ENCODE assay signal across 1 cellular context in genomic region chr19:7214329-7215089, GRCh38.
TF ChIP-seq lines count a peak whose summit lies in the region.

No MANE protein-coding gene starts in this region.

TF ChIP-seq in HepG2, 621 proteins besides CTCF, POLR2A, EP300 and RAD21 (continued from another document and continues in another):
- no peak for TF ChIP-seq HIC2 (CRISPR knock-in tag; IDR thresholded peaks at IDR 0.05; ENCODE audit: low read depth)
- no peak for TF ChIP-seq BRD4 (CRISPR knock-in tag; IDR thresholded peaks at IDR 0.05)
- no peak for TF ChIP-seq MAZ (IDR thresholded peaks at IDR 0.05; ENCODE audit: borderline replicate concordance, low read depth, low read length)
- no peak for TF ChIP-seq MAZ (CRISPR knock-in tag; IDR thresholded peaks at IDR 0.05; ENCODE audit: low read depth)
- TF ChIP-seq ZNF275 (CRISPR knock-in tag; IDR thresholded peaks at IDR 0.05; ENCODE audit: borderline replicate concordance): no peak
- no peak for TF ChIP-seq PBX3 (CRISPR knock-in tag; IDR thresholded peaks at IDR 0.05; ENCODE audit: borderline replicate concordance)
- TF ChIP-seq TSC22D2 (CRISPR knock-in tag; IDR thresholded peaks at IDR 0.05; ENCODE audit: borderline replicate concordance): no peak
- no peak for TF ChIP-seq ZSCAN22 (CRISPR knock-in tag; IDR thresholded peaks at IDR 0.05)
- peak; percentile 54; the same call in 1 of the 2 replicates for TF ChIP-seq HMG20B (CRISPR knock-in tag; conservative IDR thresholded peaks at IDR 0.05)
- no peak for TF ChIP-seq IKZF1 (IDR thresholded peaks at IDR 0.05)
- TF ChIP-seq ZNF580 (CRISPR knock-in tag; IDR thresholded peaks at IDR 0.05; ENCODE audit: borderline replicate concordance, low read depth): peak; percentile 39; the same call in 1 of the 2 replicates
- TF ChIP-seq ZNF335 (CRISPR knock-in tag; IDR thresholded peaks at IDR 0.05): 0 out of 2 replicates have a peak, but pooled peaks have one; percentile 40
- TF ChIP-seq U2AF1 (optimal IDR thresholded peaks at IDR 0.05; ENCODE audit: low read depth, low read length): no peak
- peak; percentile 42 for TF ChIP-seq STAG1 (CRISPR knock-in tag; IDR thresholded peaks at IDR 0.05)
- peak; percentile 80 for TF ChIP-seq CEBPG (CRISPR knock-in tag; IDR thresholded peaks at IDR 0.05)
- no peak for TF ChIP-seq FOXK2 (IDR thresholded peaks at IDR 0.05)
- TF ChIP-seq KDM5A (IDR thresholded peaks at IDR 0.05; ENCODE audit: borderline replicate concordance, low read length): no peak
- peak; percentile 68; the same call in 1 of the 2 replicates for TF ChIP-seq GZF1 (CRISPR knock-in tag; IDR thresholded peaks at IDR 0.05)
- no peak for TF ChIP-seq BCL3 (CRISPR knock-in tag; IDR thresholded peaks at IDR 0.05)
- no peak for TF ChIP-seq STAT5B (CRISPR knock-in tag; IDR thresholded peaks at IDR 0.05)
- no peak for TF ChIP-seq GTF2F1 (IDR thresholded peaks at IDR 0.05; ENCODE audit: low read length)
- TF ChIP-seq ZNF274 (CRISPR knock-in tag; IDR thresholded peaks at IDR 0.05): no peak
- TF ChIP-seq ZBED4 (CRISPR knock-in tag; IDR thresholded peaks at IDR 0.05; ENCODE audit: borderline replicate concordance): no peak
- peak; percentile 46; the same call in 1 of the 2 replicates for TF ChIP-seq ZNF792 (CRISPR knock-in tag; IDR thresholded peaks at IDR 0.05)
- TF ChIP-seq NCOA1 (CRISPR knock-in tag; IDR thresholded peaks at IDR 0.05): peak; percentile 45; the same call in 1 of the 2 replicates
- no peak for TF ChIP-seq ZC3H4 (CRISPR knock-in tag; IDR thresholded peaks at IDR 0.05; ENCODE audit: borderline replicate concordance)
- no peak for TF ChIP-seq ZNF543 (CRISPR knock-in tag; IDR thresholded peaks at IDR 0.05)
- TF ChIP-seq SRSF4 (IDR thresholded peaks at IDR 0.05; ENCODE audit: low read depth, low read length, poor library complexity, severe bottlenecking): no peak
- TF ChIP-seq ZNF232 (CRISPR knock-in tag; IDR thresholded peaks at IDR 0.05; ENCODE audit: borderline replicate concordance): no peak
- TF ChIP-seq ARNT2 (CRISPR knock-in tag; IDR thresholded peaks at IDR 0.05; ENCODE audit: low read depth): no peak
- peak; percentile 31; the same call in 1 of the 2 replicates for TF ChIP-seq SIX1 (CRISPR knock-in tag; IDR thresholded peaks at IDR 0.05; ENCODE audit: borderline replicate concordance)
- no peak for TF ChIP-seq ZSCAN30 (CRISPR knock-in tag; IDR thresholded peaks at IDR 0.05)
- TF ChIP-seq SAP130 (CRISPR knock-in tag; IDR thresholded peaks at IDR 0.05; ENCODE audit: low read depth): peak; percentile 88
- no peak for TF ChIP-seq TBP (CRISPR knock-in tag; IDR thresholded peaks at IDR 0.05)
- no peak for TF ChIP-seq ZNF564 (CRISPR knock-in tag; IDR thresholded peaks at IDR 0.05)
- TF ChIP-seq ZFYVE20 (CRISPR knock-in tag; IDR thresholded peaks at IDR 0.05; ENCODE audit: borderline replicate concordance, low read depth): no peak
- TF ChIP-seq HNRNPL (IDR thresholded peaks at IDR 0.05; ENCODE audit: low read depth, low read length): no peak
- no peak for TF ChIP-seq ZNF350 (CRISPR knock-in tag; IDR thresholded peaks at IDR 0.05; ENCODE audit: borderline replicate concordance, low read depth)
- peak; percentile 98 for TF ChIP-seq ZNF121 (CRISPR knock-in tag; IDR thresholded peaks at IDR 0.05)
- TF ChIP-seq U2AF2 (IDR thresholded peaks at IDR 0.05; ENCODE audit: low read depth, low read length): no peak
- TF ChIP-seq ZEB1 (IDR thresholded peaks at IDR 0.05; ENCODE audit: insufficient replicate concordance, low read depth): no peak
- TF ChIP-seq CREM (IDR thresholded peaks at IDR 0.05): peak; percentile 44; the same call in 1 of the 2 replicates
- TF ChIP-seq CREM (CRISPR knock-in tag; IDR thresholded peaks at IDR 0.05): no peak
- TF ChIP-seq SOX5 (CRISPR knock-in tag; IDR thresholded peaks at IDR 0.05; ENCODE audit: borderline replicate concordance): peak; percentile 85
- no peak for TF ChIP-seq REL (CRISPR knock-in tag; conservative IDR thresholded peaks at IDR 0.05)
- 0 out of 2 replicates have a peak, but pooled peaks have one; percentile 54 for TF ChIP-seq ZNF205 (CRISPR knock-in tag; IDR thresholded peaks at IDR 0.05)
- no peak for TF ChIP-seq GRHL1 (CRISPR knock-in tag; conservative IDR thresholded peaks at IDR 0.05)
- no peak for TF ChIP-seq KIAA2018 (CRISPR knock-in tag; IDR thresholded peaks at IDR 0.05; ENCODE audit: borderline replicate concordance)
- no peak for TF ChIP-seq IRX3 (CRISPR knock-in tag; IDR thresholded peaks at IDR 0.05; ENCODE audit: borderline replicate concordance, low read depth)
